In genomic region chr6:41604006-41604405, GRCh38 we compare ENCODE assay signal across 32 cellular contexts. TPM values are rescaled to one million over a fixed set of nuclear protein-coding genes. Genes with fewer than 3 reads are reported as not detected.
"Had no signal": no experiment of that assay in that cellular context is flagged by ENCODE, and none has a peak within 500 bp of the region (broad histone marks: within the 10 kb centered on the region; RNA-seq: fewer than 3 reads in every experiment).

No MANE protein-coding gene starts in this region.

- H3K27me3 ChIP-seq: ascending aorta, brain microvascular endothelial cell, cardiac muscle cell, SJCRH30 had no signal

- H3K27ac ChIP-seq: ascending aorta, brain microvascular endothelial cell, cardiac muscle cell, SJCRH30 had no signal

- H3K9ac ChIP-seq: SK-N-SH had no signal

- H3K9me2 ChIP-seq: SK-N-SH had no signal

- H3K4me1 ChIP-seq: SJCRH30 had no signal

- H3K4me3 ChIP-seq: cardiac muscle cell, SJCRH30 had no signal

- H3K36me3 ChIP-seq: brain microvascular endothelial cell, cardiac muscle cell, SJCRH30 had no signal

- DNase-seq: activated CD4-positive, alpha-beta memory T cell treated with anti-CD3 and anti-CD28 coated beads, Interleukin-2, amount 10 ng/mL, durations not matched to agents 7 days and 5 days; activated CD4-positive, alpha-beta T cell treated with anti-CD3 and anti-CD28 coated beads for 36 hours; activated CD4-positive, alpha-beta T cell treated with anti-CD3 and anti-CD28 coated beads, Interleukin-2, amount 50 U/mL, for 1 hour; activated CD4-positive, CD25-positive, alpha-beta regulatory T cell; activated naive CD4-positive, alpha-beta T cell; activated T-cell treated with anti-CD3 and anti-CD28 coated beads for 4 hours; activated T-cell treated with anti-CD3 and anti-CD28 coated beads, Interleukin-2, amount 50 U/mL, for 48 hours; amniotic stem cell; brain microvascular endothelial cell; cerebellar nuclear complex; KBM-7; MV-4-11; NCI-H1092 treated with DMSO at 0.1 percent for 48 hours; NCI-H1417 treated with DMSO at 0.1 percent for 48 hours; NCI-H1694; NCI-H2029; NCI-H2107; NCI-H2171 treated with DMSO at 0.1 percent for 48 hours; NCI-H226; NCI-H526; NCI-H774; Right ventricle myocardium superior; RPMI8226; SJCRH30; SK-N-SH; T-helper 1 cell had no signal

- H3K9me3 ChIP-seq: ascending aorta, SJCRH30, SK-N-SH had no signal

RNA-seq across cellular contexts. Expression of gene MDFI, which starts 34.3 kb away (rescaled TPM):
- total RNA-seq: activated CD4-positive, alpha-beta memory T cell treated with anti-CD3 and anti-CD28 coated beads, Interleukin-2, amount 10 ng/mL, durations not matched to agents 7 days and 5 days; activated CD4-positive, alpha-beta T cell treated with anti-CD3 and anti-CD28 coated beads for 36 hours; activated CD8-positive, alpha-beta memory T cell treated with anti-CD3 and anti-CD28 coated beads for 36 hours; activated T-helper 17 cell treated with anti-CD3 and anti-CD28 coated beads, Interleukin-2, amount 50 U/mL, for 72 hours; OCI-LY7; T-helper 2 cell treated with Interferon-gamma antibody and Interleukin-4, amounts not matched to agents 100 ng/mL and 5 ng/mL, for 36 hours had no signal
